Comparison of ENCODE assay signal across 8 cellular contexts in genomic region chr19:50025022-50025793, GRCh38. TPM values are rescaled to one million over a fixed set of nuclear protein-coding genes. Genes with fewer than 3 reads are reported as not detected.
A peak's percentile ranks its signal among the peaks of the same experiment; 100 is the strongest.
DNase-seq lines count a peak whose midpoint lies in the region; ATAC-seq and TF ChIP-seq lines count a peak whose summit lies in the region.

A gene with protein sequence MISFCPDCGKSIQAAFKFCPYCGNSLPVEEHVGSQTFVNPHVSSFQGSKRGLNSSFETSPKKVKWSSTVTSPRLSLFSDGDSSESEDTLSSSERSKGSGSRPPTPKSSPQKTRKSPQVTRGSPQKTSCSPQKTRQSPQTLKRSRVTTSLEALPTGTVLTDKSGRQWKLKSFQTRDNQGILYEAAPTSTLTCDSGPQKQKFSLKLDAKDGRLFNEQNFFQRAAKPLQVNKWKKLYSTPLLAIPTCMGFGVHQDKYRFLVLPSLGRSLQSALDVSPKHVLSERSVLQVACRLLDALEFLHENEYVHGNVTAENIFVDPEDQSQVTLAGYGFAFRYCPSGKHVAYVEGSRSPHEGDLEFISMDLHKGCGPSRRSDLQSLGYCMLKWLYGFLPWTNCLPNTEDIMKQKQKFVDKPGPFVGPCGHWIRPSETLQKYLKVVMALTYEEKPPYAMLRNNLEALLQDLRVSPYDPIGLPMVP (minus strand): TSS chr19:50025372. CDS start chr19:50016162, 9,210 bp downstream.

- H3K4me3 Mint-ChIP-seq in H9: peak within 1 kb of the TSS; percentile 97 to 99
- H3K4me3 Mint-ChIP-seq in natural killer cell treated with Interleukin-12 subunit alpha and Interleukin-12 subunit beta and Interleukin-15 and Interleukin-18, amount 100 ng/mL, for 72 hours: peak within 1 kb of the TSS; percentile 94

- peaks cover 7% of the 10 kb centered on the region for H3K79me1 ChIP-seq in H9 (ENCODE audit: insufficient read depth, low read depth, low read length, poor library complexity, severe bottlenecking)

- no peak within 1 kb of the TSS for H2BK120ac ChIP-seq in H9 (ENCODE audit: low read depth, low read length, poor library complexity, severe bottlenecking)

- H3K9me3 Mint-ChIP-seq in H9: peaks cover 2 to 11% of the 10 kb centered on the region in 2 experiments; a peak in 4 of 5 replicates
- no peaks in the 10 kb centered on the region for H3K9me3 Mint-ChIP-seq in natural killer cell treated with Interleukin-12 subunit alpha and Interleukin-12 subunit beta and Interleukin-15 and Interleukin-18, amount 100 ng/mL, for 72 hours

- peak within 1 kb of the TSS; percentile 86; the same call in 1 of the 2 replicates for H3K14ac ChIP-seq in H9 (ENCODE audit: insufficient read depth, low read length)

- no peak within 1 kb of the TSS for H2BK20ac ChIP-seq in H9 (ENCODE audit: low read depth, low read length, poor library complexity, severe bottlenecking)

- ATAC-seq in natural killer cell treated with Interleukin-12 subunit alpha and Interleukin-12 subunit beta and Interleukin-15 and Interleukin-18, amount 100 ng/mL, for 72 hours: peak; percentile 94
- ATAC-seq in stimulated activated naive CD8-positive, alpha-beta T cell treated with anti-CD3 and anti-CD28 coated beads, Interleukin-15, Interleukin-2, amounts not matched to agents 100 U/mL and 50 U/mL, for 24 hours: peak; percentile 91

- H4K91ac ChIP-seq in H9 (ENCODE audit: insufficient read length, low read depth, low read length): no peak within 1 kb of the TSS

- H2BK15ac ChIP-seq in H9 (ENCODE audit: low read depth, low read length): no peak within 1 kb of the TSS

- no peak within 1 kb of the TSS for H2BK12ac ChIP-seq in H9 (ENCODE audit: insufficient read length, low read depth, low read length)

- H3K4me2 ChIP-seq in H9 (ENCODE audit: insufficient read depth, insufficient read length, low read length): peak within 1 kb of the TSS; percentile 97

- H3K27ac Mint-ChIP-seq in H9: peak within 1 kb of the TSS; percentile 95 to 100 (median 95)
- peak within 1 kb of the TSS; percentile 97 to 99 for H3K27ac Mint-ChIP-seq in natural killer cell treated with Interleukin-12 subunit alpha and Interleukin-12 subunit beta and Interleukin-15 and Interleukin-18, amount 100 ng/mL, for 72 hours

- H3K9me3 ChIP-seq in H9 (ENCODE audit: control insufficient read depth, low read depth, low read length) (no peaks in the 10 kb centered on the region), MG63 (0 out of 2 replicates have a peak, but pooled peaks cover 4% of the 10 kb centered on the region)

- no peak; the same call in 2 of the 3 replicates for TF ChIP-seq CTCF in H9 (conservative IDR thresholded peaks at IDR 0.05)
- no peak for TF ChIP-seq CTCF in fibroblast of pulmonary artery (IDR thresholded peaks at IDR 0.05; ENCODE audit: low read length, missing control alignments)

- H3K18ac ChIP-seq in H9 (ENCODE audit: insufficient read length, low read depth, low read length): peak within 1 kb of the TSS; percentile 74

- H3K4me1 ChIP-seq in H9 (ENCODE audit: insufficient read depth, low read length): peaks cover 3% of the 10 kb centered on the region; the same call in 1 of the 2 replicates

- H3K4me3 ChIP-seq in MG63 (peak within 1 kb of the TSS; percentile 91), fibroblast of pulmonary artery (replicated peaks; ENCODE audit: low read depth, low read length) (peak within 1 kb of the TSS; percentile 99)

- peaks cover 12 to 16% of the 10 kb centered on the region in 2 experiments for H3K4me1 Mint-ChIP-seq in H9
- H3K4me1 Mint-ChIP-seq in natural killer cell treated with Interleukin-12 subunit alpha and Interleukin-12 subunit beta and Interleukin-15 and Interleukin-18, amount 100 ng/mL, for 72 hours (ENCODE audit: low read depth in 2 of 2): peaks cover 29 to 37% of the 10 kb centered on the region in 2 donors

- H2AFZ ChIP-seq in H9 (ENCODE audit: low read length): peak within 1 kb of the TSS; percentile 93

- no peak within 1 kb of the TSS for H4K5ac ChIP-seq in H9 (ENCODE audit: insufficient read length, low read depth, low read length)

- no peak within 1 kb of the TSS for H4K8ac ChIP-seq in H9 (replicated peaks; ENCODE audit: insufficient read length, low read depth, low read length)

- peaks cover 2% of the 10 kb centered on the region; the same call in 1 of the 2 replicates for H3K79me2 ChIP-seq in H9 (ENCODE audit: insufficient read depth, low read length)

- peaks cover 5% of the 10 kb centered on the region for H3K27me3 Mint-ChIP-seq in H9 (ENCODE audit: low read depth)
- no peaks in the 10 kb centered on the region for H3K27me3 Mint-ChIP-seq in natural killer cell treated with Interleukin-12 subunit alpha and Interleukin-12 subunit beta and Interleukin-15 and Interleukin-18, amount 100 ng/mL, for 72 hours

- peaks cover 7% of the 10 kb centered on the region for H3K23me2 ChIP-seq in H9 (ENCODE audit: insufficient read length, low read depth, low read length, poor library complexity, severe bottlenecking)

- DNase-seq in G401 (ENCODE audit: low spot score): peak; percentile 100
- DNase-seq in H9: peak; percentile 99
- peak; percentile 99 for DNase-seq in MG63
- DNase-seq in SHP77 treated with DMSO at 0.1 percent for 48 hours (lab: John Stamatoyannopoulos, UW): peak; percentile 97
- peak; percentile 100 for DNase-seq in activated effector memory CD4-positive, alpha-beta T cell treated with anti-CD3 and anti-CD28 coated beads, Interleukin-2, amount 50 U/mL, for 16 hours
- DNase-seq in fibroblast of pulmonary artery (ENCODE audit: low read depth): peak; percentile 100
- peak; percentile 99 for DNase-seq in natural killer cell treated with Interleukin-12 subunit alpha and Interleukin-12 subunit beta and Interleukin-15 and Interleukin-18, amount 100 ng/mL, for 72 hours (ENCODE audit: low spot score)
- peak; percentile 96 for DNase-seq in stimulated activated naive CD8-positive, alpha-beta T cell treated with anti-CD3 and anti-CD28 coated beads, Interleukin-15, Interleukin-2, amounts not matched to agents 100 U/mL and 50 U/mL, for 24 hours

- peaks cover 40% of the 10 kb centered on the region for H3K36me3 ChIP-seq in MG63

- no peak within 1 kb of the TSS for H3K23ac ChIP-seq in H9 (ENCODE audit: insufficient read length, low read depth, low read length)

- H3K56ac ChIP-seq in H9 (ENCODE audit: insufficient read length, low read depth, low read length): no peak within 1 kb of the TSS

- no CpG with 5 or more reads among the region's 59 CpGs for WGBS in H9 (ENCODE audit: extremely low coverage, insufficient read length, low lambda C conversion rate)

- in situ Hi-C loops in G401 (cut with HindIII; ENCODE audit: low sequenced_read_pairs): no loop called here

- H4K20me1 ChIP-seq in H9 (ENCODE audit: control insufficient read depth, insufficient read depth, insufficient read length): no peaks in the 10 kb centered on the region

- H3T11ph ChIP-seq in H9 (ENCODE audit: low read length): no peak within 1 kb of the TSS

- H3K27ac ChIP-seq in H9 (ENCODE audit: insufficient read length, low read depth, low read length): no peak within 1 kb of the TSS

- H3K9ac ChIP-seq in H9 (ENCODE audit: extremely low read depth, insufficient read length, low read length): peak within 1 kb of the TSS; percentile 81

- no peak within 1 kb of the TSS for H2BK5ac ChIP-seq in H9 (ENCODE audit: insufficient read length, low read length)

- no peak within 1 kb of the TSS for H2AK5ac ChIP-seq in H9 (ENCODE audit: insufficient read length, low read length)

- no peak within 1 kb of the TSS for H3K4ac ChIP-seq in H9 (ENCODE audit: low read depth, low read length)

- H3K27me3 ChIP-seq in H9 (ENCODE audit: insufficient read depth, low read length) (no peaks in the 10 kb centered on the region), MG63 (no peaks in the 10 kb centered on the region)

- peaks cover 4 to 17% (median 9%) of the 10 kb centered on the region in 3 experiments for H3K36me3 Mint-ChIP-seq in H9 (ENCODE audit: insufficient read depth in 1 of 3, low read depth in 3 of 3)
- peaks cover 7% of the 10 kb centered on the region for H3K36me3 Mint-ChIP-seq in natural killer cell treated with Interleukin-12 subunit alpha and Interleukin-12 subunit beta and Interleukin-15 and Interleukin-18, amount 100 ng/mL, for 72 hours

RNA-seq across cellular contexts. Expression of the gene that starts here (rescaled TPM):
- total RNA-seq in G401 (2014; rRNA removed; shearing (Covaris generic)): 26.0 and 28.6 TPM in 2 replicates
- total RNA-seq in H9 (2021): 33.5 and 34.8 TPM in 2 replicates
- 14.3 and 41.0 TPM in 2 replicates for total RNA-seq in MG63 (2014; rRNA removed; shearing (Covaris generic); ENCODE audit: low replicate concordance)
- total RNA-seq in natural killer cell treated with Interleukin-12 subunit alpha and Interleukin-12 subunit beta and Interleukin-15 and Interleukin-18, amount 100 ng/mL, for 72 hours: 10 to 100 TPM; 52.1 to 70.9 TPM
